Comparison of ENCODE assay signal across 8 cellular contexts in genomic region chr2:240387669-240388358, GRCh38. TPM values are rescaled to one million over a fixed set of nuclear protein-coding genes. Genes with fewer than 3 reads are reported as not detected.
DNase-seq lines count a peak whose midpoint lies in the region; ATAC-seq and TF ChIP-seq lines count a peak whose summit lies in the region.

No MANE protein-coding gene starts in this region.

- peak overlapping the region; percentile 83 for H3K4me2 ChIP-seq in PC-3 (ENCODE audit: low read length)

- no peaks in the 10 kb centered on the region for H3K27me3 Mint-ChIP-seq in activated CD4-positive, alpha-beta memory T cell treated with anti-CD3 and anti-CD28 coated beads, Interleukin-2, amount 10 ng/mL, durations not matched to agents 7 days and 5 days

- peaks cover 3% of the 10 kb centered on the region for H3K4me1 Mint-ChIP-seq in activated CD4-positive, alpha-beta memory T cell treated with anti-CD3 and anti-CD28 coated beads, Interleukin-2, amount 10 ng/mL, durations not matched to agents 7 days and 5 days

- DNase-seq in AG09309 (ENCODE audit: low read depth) (peak; percentile 88), PC-3 (peak; percentile 96), epithelial cell of proximal tubule (ENCODE audit: low read depth) (peak; percentile 44), mucosa of descending colon (peak; percentile 47 to 59 (median 49)), NCI-H1105 treated with DMSO at 0.1 percent for 48 hours (lab: John Stamatoyannopoulos, UW) (no peak)
- no peak for DNase-seq in activated CD4-positive, alpha-beta memory T cell treated with anti-CD3 and anti-CD28 coated beads, Interleukin-2, amount 10 ng/mL, durations not matched to agents 7 days and 5 days

- ATAC-seq in PC-3 = peak; percentile 70
- ATAC-seq in mucosa of descending colon = peak; percentile 30
- ATAC-seq in GM18873 (IDR thresholded peaks at IDR 0.05; ENCODE audit: low FRiP score, unreplicated experiment) = no peak
- no peak for ATAC-seq in GM18517 (IDR thresholded peaks at IDR 0.05; ENCODE audit: unreplicated experiment)

- no peaks in the 10 kb centered on the region for H3K9me3 Mint-ChIP-seq in activated CD4-positive, alpha-beta memory T cell treated with anti-CD3 and anti-CD28 coated beads, Interleukin-2, amount 10 ng/mL, durations not matched to agents 7 days and 5 days

- H3K36me3 ChIP-seq in PC-3 (ENCODE audit: low read depth, low read length) (no peaks in the 10 kb centered on the region), mucosa of descending colon (ENCODE audit: low read depth) (no peaks in the 10 kb centered on the region)

- peak; percentile 12 for TF ChIP-seq CTCF in AG09309 (IDR thresholded peaks at IDR 0.05; ENCODE audit: control insufficient read depth, insufficient read depth, low read depth, low read length, missing control alignments)
- no peak; the same call in 1 of the 2 replicates for TF ChIP-seq CTCF in PC-3 (conservative IDR thresholded peaks at IDR 0.05; ENCODE audit: low read depth, low read length)
- no peak for TF ChIP-seq CTCF in epithelial cell of proximal tubule (conservative IDR thresholded peaks at IDR 0.05; ENCODE audit: low read depth, low read length)
- TF ChIP-seq CTCF in mucosa of descending colon (IDR thresholded peaks at IDR 0.05) = no peak

- H3K36me3 Mint-ChIP-seq in activated CD4-positive, alpha-beta memory T cell treated with anti-CD3 and anti-CD28 coated beads, Interleukin-2, amount 10 ng/mL, durations not matched to agents 7 days and 5 days (ENCODE audit: low read depth) = no peaks in the 10 kb centered on the region

- intact Hi-C loops in PC-3 (cut with micrococcal nuclease) = loop anchor here (2.0 kb wide), 1 partner anchor 47 kb away; the partner anchor contains the start of gene GPC1
- intact Hi-C loops in mucosa of descending colon (cut with DNase I, micrococcal nuclease) = no loop called here

- 0 out of 2 replicates have a peak, but pooled peaks cover 5% of the 10 kb centered on the region for H3K79me2 ChIP-seq in PC-3 (ENCODE audit: low read length)

- POLR2A ChIA-PET in PC-3 (lab: Charles Lee; ENCODE audit: unreplicated experiment) = interaction anchor here (0.7 kb wide), 1 partner anchor 18 kb away, joined by 3 read pairs; no protein-coding TSS in a partner anchor
- POLR2A ChIA-PET in activated CD4-positive, alpha-beta memory T cell treated with anti-CD3 and anti-CD28 coated beads, Interleukin-2, amount 10 ng/mL, durations not matched to agents 7 days and 5 days (lab: Charles Lee) = no interaction called here

- CTCF ChIA-PET in PC-3 (lab: Charles Lee) = no interaction called here
- CTCF ChIA-PET in activated CD4-positive, alpha-beta memory T cell treated with anti-CD3 and anti-CD28 coated beads, Interleukin-2, amount 10 ng/mL, durations not matched to agents 7 days and 5 days (lab: Charles Lee) = no interaction called here

- no peaks in the 10 kb centered on the region for H3K9me2 ChIP-seq in PC-3 (replicated peaks; ENCODE audit: low read length)

- H3K9me3 ChIP-seq in PC-3 (ENCODE audit: low read length) = no peaks in the 10 kb centered on the region
- H3K9me3 ChIP-seq in mucosa of descending colon = no peaks in the 10 kb centered on the region

- H3K27ac ChIP-seq in PC-3 (ENCODE audit: low read length) = peak overlapping the region; percentile 74

- H3K4me3 Mint-ChIP-seq in activated CD4-positive, alpha-beta memory T cell treated with anti-CD3 and anti-CD28 coated beads, Interleukin-2, amount 10 ng/mL, durations not matched to agents 7 days and 5 days = no peak overlapping the region

- no TSS peak for BruUV-seq in PC-3 (replicated peaks; lab: Mats Ljungman, UMichigan)

- H3K4me3 ChIP-seq in AG09309 (ENCODE audit: control insufficient read depth, low read depth, low read length) (no peak overlapping the region), PC-3 (ENCODE audit: low read length) (peak overlapping the region; percentile 59), epithelial cell of proximal tubule (ENCODE audit: low read depth, low read length) (no peak overlapping the region), mucosa of descending colon (no peak overlapping the region)

- no peaks in the 10 kb centered on the region for H3F3A ChIP-seq in PC-3 (ENCODE audit: low read length, unreplicated experiment)

- H3K4me1 ChIP-seq in PC-3 (ENCODE audit: insufficient read depth, low read length) = peaks cover 13% of the 10 kb centered on the region
- H3K4me1 ChIP-seq in mucosa of descending colon (ENCODE audit: low read depth) = no peaks in the 10 kb centered on the region

- no peaks in the 10 kb centered on the region for H4K20me1 ChIP-seq in PC-3 (ENCODE audit: low read length)

- H2AFZ ChIP-seq in PC-3 (ENCODE audit: low read length) = peak overlapping the region; percentile 76

- no peak overlapping the region for H3K27ac Mint-ChIP-seq in activated CD4-positive, alpha-beta memory T cell treated with anti-CD3 and anti-CD28 coated beads, Interleukin-2, amount 10 ng/mL, durations not matched to agents 7 days and 5 days

- H3K27me3 ChIP-seq in PC-3 (ENCODE audit: low read length) = no peaks in the 10 kb centered on the region

- H3K9ac ChIP-seq in PC-3 (ENCODE audit: low read length) = peak overlapping the region; percentile 69

RNA-seq across cellular contexts. Expression of gene GPC1, which starts 47.6 kb away (rescaled TPM):
- total RNA-seq in PC-3 (2014; rRNA removed) = 37.1 and 56.7 TPM in 2 replicates
- 31.4 and 45.4 TPM in 2 replicates for total RNA-seq in epithelial cell of proximal tubule
- 10 to 100 TPM; 12.4 to 29.2 (median 15.4) TPM for total RNA-seq in mucosa of descending colon
- total RNA-seq in activated CD4-positive, alpha-beta memory T cell treated with anti-CD3 and anti-CD28 coated beads, Interleukin-2, amount 10 ng/mL, durations not matched to agents 7 days and 5 days = 1 to 10 TPM; 5.8 to 7.9 TPM

Comparison
In these comparisons a context has a peak if more than half of its experiments do, and no peak if none do; other contexts are left out.
1. DNase-seq: peak in AG09309 (single experiment), PC-3 (single experiment), epithelial cell of proximal tubule (single experiment) and mucosa of descending colon (3 of 3); none in activated CD4-positive, alpha-beta memory T cell treated with anti-CD3 and anti-CD28 coated beads, Interleukin-2, amount 10 ng/mL, durations not matched to agents 7 days and 5 days (single experiment) and NCI-H1105 treated with DMSO at 0.1 percent for 48 hours (single experiment).
2. ATAC-seq: peak in PC-3 (single experiment) and mucosa of descending colon (single experiment); none in GM18873 (single experiment) and GM18517 (single experiment).